ENCODE assay signal across 12 cellular contexts in genomic region chr6:8904754-8905153, GRCh38.
DNase-seq lines count a peak whose midpoint lies in the region; ATAC-seq and TF ChIP-seq lines count a peak whose summit lies in the region.
"Had no signal": no experiment of that assay in that cellular context is flagged by ENCODE, and none has a peak within 500 bp of the region (broad histone marks: within the 10 kb centered on the region; RNA-seq: fewer than 3 reads in every experiment).

No MANE protein-coding gene starts in this region.

- DNase-seq in Daoy (ENCODE audit: low read depth) (peak; percentile 29), endothelial cell (ENCODE audit: low spot score) (no peak), HuH-7 (ENCODE audit: low spot score) (no peak), coronary artery (ENCODE audit: low spot score) (no peak)
- no peak for DNase-seq in CD8-positive, alpha-beta T cell
- no peak for DNase-seq in activated T-cell treated with anti-CD3 and anti-CD28 coated beads, Interleukin-2, amount 50 U/mL, for 4 hours
- DNase-seq: DMS79 treated with DMSO at 0.1 percent for 48 hours had no signal

- peak; percentile 79 for ATAC-seq in GM21360 (IDR thresholded peaks at IDR 0.05; ENCODE audit: unreplicated experiment)
- ATAC-seq in CD8-positive, alpha-beta T cell, result no peak
- no peak for ATAC-seq in activated T-cell treated with anti-CD3 and anti-CD28 coated beads, Interleukin-2, amount 50 U/mL, for 4 hours
- ATAC-seq: natural killer cell treated with Interleukin-12 subunit alpha and Interleukin-12 subunit beta and Interleukin-15 and Interleukin-18, amount 100 ng/mL, for 72 hours; Right ventricle myocardium inferior had no signal

- CTCF ChIA-PET in CD8-positive, alpha-beta T cell (lab: Charles Lee), result no interaction called here

- H3K27ac ChIP-seq in CD8-positive, alpha-beta T cell (ENCODE audit: low read depth, low read length), result no peak overlapping the region
- no peak overlapping the region for H3K27ac ChIP-seq in coronary artery
- H3K27ac ChIP-seq: vagina had no signal

- no peak overlapping the region for H3K4me3 Mint-ChIP-seq in endothelial cell (ENCODE audit: unreplicated experiment)
- H3K4me3 Mint-ChIP-seq in CD8-positive, alpha-beta T cell, result no peak overlapping the region
- H3K4me3 Mint-ChIP-seq in activated T-cell treated with anti-CD3 and anti-CD28 coated beads, Interleukin-2, amount 50 U/mL, for 4 hours, result no peak overlapping the region
- H3K4me3 Mint-ChIP-seq: natural killer cell treated with Interleukin-12 subunit alpha and Interleukin-12 subunit beta and Interleukin-15 and Interleukin-18, amount 100 ng/mL, for 72 hours had no signal

- H3K27me3 Mint-ChIP-seq in endothelial cell (ENCODE audit: unreplicated experiment), result no peaks in the 10 kb centered on the region
- H3K27me3 Mint-ChIP-seq in CD8-positive, alpha-beta T cell (ENCODE audit: low read depth), result no peaks in the 10 kb centered on the region
- no peaks in the 10 kb centered on the region for H3K27me3 Mint-ChIP-seq in activated T-cell treated with anti-CD3 and anti-CD28 coated beads, Interleukin-2, amount 50 U/mL, for 4 hours (ENCODE audit: low read depth)
- H3K27me3 Mint-ChIP-seq: natural killer cell treated with Interleukin-12 subunit alpha and Interleukin-12 subunit beta and Interleukin-15 and Interleukin-18, amount 100 ng/mL, for 72 hours had no signal

- no peaks in the 10 kb centered on the region for H3K9me3 ChIP-seq in CD8-positive, alpha-beta T cell (ENCODE audit: low read length)
- H3K9me3 ChIP-seq: vagina had no signal

- H3K27ac Mint-ChIP-seq in endothelial cell (ENCODE audit: unreplicated experiment), result no peak overlapping the region
- H3K27ac Mint-ChIP-seq in CD8-positive, alpha-beta T cell, result no peak overlapping the region
- H3K27ac Mint-ChIP-seq: natural killer cell treated with Interleukin-12 subunit alpha and Interleukin-12 subunit beta and Interleukin-15 and Interleukin-18, amount 100 ng/mL, for 72 hours had no signal

- H3K4me1 ChIP-seq in CD8-positive, alpha-beta T cell (ENCODE audit: insufficient read depth, low read length), result no peaks in the 10 kb centered on the region
- H3K4me1 ChIP-seq: vagina had no signal

- H3K36me3 Mint-ChIP-seq in endothelial cell (ENCODE audit: low read depth, unreplicated experiment), result no peaks in the 10 kb centered on the region
- H3K36me3 Mint-ChIP-seq in CD8-positive, alpha-beta T cell, result no peaks in the 10 kb centered on the region
- H3K36me3 Mint-ChIP-seq in activated T-cell treated with anti-CD3 and anti-CD28 coated beads, Interleukin-2, amount 50 U/mL, for 4 hours (ENCODE audit: insufficient read depth), result no peaks in the 10 kb centered on the region
- H3K36me3 Mint-ChIP-seq: natural killer cell treated with Interleukin-12 subunit alpha and Interleukin-12 subunit beta and Interleukin-15 and Interleukin-18, amount 100 ng/mL, for 72 hours had no signal

- intact Hi-C loops in CD8-positive, alpha-beta T cell (cut with DNase I, micrococcal nuclease), result no loop called here

- POLR2A ChIA-PET in CD8-positive, alpha-beta T cell (lab: Charles Lee), result no interaction called here

- H3K9me3 Mint-ChIP-seq in endothelial cell (ENCODE audit: unreplicated experiment), result no peaks in the 10 kb centered on the region
- no peaks in the 10 kb centered on the region for H3K9me3 Mint-ChIP-seq in CD8-positive, alpha-beta T cell
- peaks cover 3% of the 10 kb centered on the region for H3K9me3 Mint-ChIP-seq in activated T-cell treated with anti-CD3 and anti-CD28 coated beads, Interleukin-2, amount 50 U/mL, for 4 hours

- no peak overlapping the region for H3K4me3 ChIP-seq in CD8-positive, alpha-beta T cell (ENCODE audit: low read depth, low read length)
- no peak overlapping the region for H3K4me3 ChIP-seq in coronary artery
- H3K4me3 ChIP-seq: vagina had no signal

- H3K4me1 Mint-ChIP-seq in endothelial cell (ENCODE audit: unreplicated experiment), result peaks cover 2% of the 10 kb centered on the region
- no peaks in the 10 kb centered on the region for H3K4me1 Mint-ChIP-seq in CD8-positive, alpha-beta T cell (ENCODE audit: low read depth)
- H3K4me1 Mint-ChIP-seq in activated T-cell treated with anti-CD3 and anti-CD28 coated beads, Interleukin-2, amount 50 U/mL, for 4 hours (ENCODE audit: low read depth), result no peaks in the 10 kb centered on the region

- TF ChIP-seq CTCF in LNCAP (IDR thresholded peaks at IDR 0.05) (peak; percentile 36; the same call in 1 of the 2 replicates), endothelial cell (IDR thresholded peaks at IDR 0.05; ENCODE audit: unreplicated experiment) (peak; percentile 35), coronary artery (IDR thresholded peaks at IDR 0.05) (no peak)
- no peak for TF ChIP-seq CTCF in CD8-positive, alpha-beta T cell (IDR thresholded peaks at IDR 0.05)

- H3K27me3 ChIP-seq in CD8-positive, alpha-beta T cell (ENCODE audit: insufficient read depth, low read length), result no peaks in the 10 kb centered on the region
- H3K27me3 ChIP-seq: vagina had no signal

- no peaks in the 10 kb centered on the region for H3K36me3 ChIP-seq in CD8-positive, alpha-beta T cell (ENCODE audit: insufficient read depth, low read length)
- H3K36me3 ChIP-seq: vagina had no signal

Comparison
In these comparisons a context has a peak if more than half of its experiments do, and no peak if none do; other contexts are left out.
1. CTCF ChIP-seq: peak in LNCAP (single experiment) and endothelial cell (single experiment); none in CD8-positive, alpha-beta T cell (single experiment) and coronary artery (single experiment).